2 cellular contexts compared by ENCODE assay signal in genomic region chr1:57369889-57370288, GRCh38.
TF ChIP-seq lines count a peak whose summit lies in the region.

No MANE protein-coding gene starts in this region.

TF ChIP-seq in GM23338, 12 proteins besides CTCF, POLR2A, EP300 and RAD21 (continued from another document):
- no peak for TF ChIP-seq ZNF462 (CRISPR knock-in tag; IDR thresholded peaks at IDR 0.05)

TF ChIP-seq in WTC11, 78 proteins besides CTCF, POLR2A, EP300 and RAD21 (continued from another document):
- TF ChIP-seq ZNF281 (CRISPR knock-in tag; IDR thresholded peaks at IDR 0.05) (no peak), ZNF219 (CRISPR knock-in tag; IDR thresholded peaks at IDR 0.05; ENCODE audit: borderline replicate concordance) (no peak), PRRX2 (CRISPR knock-in tag; IDR thresholded peaks at IDR 0.05) (no peak), ETV6 (CRISPR knock-in tag; IDR thresholded peaks at IDR 0.05) (no peak)
